ENCODE assay signal across 11 cellular contexts in genomic region chr2:43524180-43524965, GRCh38.
DNase-seq lines count a peak whose midpoint lies in the region; ATAC-seq and TF ChIP-seq lines count a peak whose summit lies in the region.
"Had no signal": no experiment of that assay in that cellular context is flagged by ENCODE, and none has a peak within 500 bp of the region (broad histone marks: within the 10 kb centered on the region; RNA-seq: fewer than 3 reads in every experiment).

No MANE protein-coding gene starts in this region.

- H3K4me1 ChIP-seq in stomach smooth muscle (ENCODE audit: control insufficient read depth, insufficient read depth, low read length) = peaks cover 10% of the 10 kb centered on the region

- no peak overlapping the region for H3K9ac ChIP-seq in stomach smooth muscle (ENCODE audit: low read length in 2 of 2)

- ATAC-seq in HG02678 (IDR thresholded peaks at IDR 0.05; ENCODE audit: unreplicated experiment) = no peak
- ATAC-seq: activated T-cell treated with anti-CD3 and anti-CD28 coated beads, Interleukin-2, amount 50 U/mL, for 72 hours had no signal

- H3K4me3 ChIP-seq in GM12875 (ENCODE audit: low read depth, low read length) = no peak overlapping the region
- no peak overlapping the region for H3K4me3 ChIP-seq in fibroblast of pulmonary artery (replicated peaks; ENCODE audit: low read depth, low read length)
- no peak overlapping the region for H3K4me3 ChIP-seq in stomach smooth muscle (ENCODE audit: low read length in 2 of 2)
- H3K4me3 ChIP-seq: prostate gland had no signal

- H3K27ac ChIP-seq in stomach smooth muscle (ENCODE audit: low read length) = peak overlapping the region; percentile 19

- H3K9me3 ChIP-seq in stomach smooth muscle (ENCODE audit: control insufficient read depth in 2 of 2, low read length in 2 of 2) = peaks cover 0 to 4% of the 10 kb centered on the region in 2 donors
- H3K9me3 ChIP-seq: prostate gland had no signal

- TF ChIP-seq CTCF in GM12875 (IDR thresholded peaks at IDR 0.05; ENCODE audit: borderline replicate concordance, insufficient read depth, low read depth, low read length) (0 out of 2 replicates have a peak, but pooled peaks have one; percentile 6), fibroblast of pulmonary artery (IDR thresholded peaks at IDR 0.05; ENCODE audit: low read length, missing control alignments) (peak; percentile 39)

- H3K27me3 ChIP-seq in stomach smooth muscle (ENCODE audit: control insufficient read depth in 1 of 2, insufficient read depth in 2 of 2, low read length in 2 of 2) = no peaks in the 10 kb centered on the region

- DNase-seq in RKO (ENCODE audit: low spot score) = peak; percentile 11
- no peak for DNase-seq in fibroblast of pulmonary artery (ENCODE audit: low read depth)
- no peak for DNase-seq in activated CD4-positive, CD25-positive, alpha-beta regulatory T cell (lab: John Stamatoyannopoulos, UW)
- no peak for DNase-seq in activated CD4-positive, CD25-positive, alpha-beta regulatory T cell treated with anti-CD3 and anti-CD28 coated beads, Interleukin-2, amount 50 U/mL, for 72 hours
- no peak for DNase-seq in T-helper 2 cell
- DNase-seq: activated T-cell treated with anti-CD3 and anti-CD28 coated beads, Interleukin-2, amount 50 U/mL, for 72 hours; KBM-7 had no signal

- no peaks in the 10 kb centered on the region for H3K36me3 ChIP-seq in stomach smooth muscle (ENCODE audit: control insufficient read depth in 2 of 2, insufficient read depth in 2 of 2, low read length in 2 of 2)
- H3K36me3 ChIP-seq: prostate gland had no signal
